Comparison of ENCODE assay signal across 1 cellular context in the genomic region with DNA sequence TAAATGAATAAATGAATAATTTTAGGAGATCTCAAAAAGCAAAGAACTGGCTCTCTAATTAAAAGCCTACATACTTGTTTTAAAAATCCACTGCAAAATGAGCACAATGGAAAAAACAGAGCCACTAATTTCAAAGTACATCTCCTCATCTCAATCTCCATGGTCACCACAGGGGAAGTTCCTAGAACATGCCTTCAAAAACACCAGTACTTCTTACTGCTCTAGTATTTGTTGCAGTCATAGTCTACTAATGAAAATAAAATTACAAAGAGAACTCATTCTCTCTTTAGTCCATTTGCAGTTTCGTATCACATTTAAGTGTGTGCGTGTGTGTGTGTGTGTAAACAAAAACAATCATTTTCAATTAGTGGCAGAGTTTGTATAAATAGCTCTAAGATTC.
TF ChIP-seq lines count a peak whose summit lies in the region.

No MANE protein-coding gene starts in this region.

TF ChIP-seq in endothelial cell of umbilical vein, 7 proteins besides CTCF, POLR2A, EP300 and RAD21 (continued from another document):
- TF ChIP-seq, protein P1, sequence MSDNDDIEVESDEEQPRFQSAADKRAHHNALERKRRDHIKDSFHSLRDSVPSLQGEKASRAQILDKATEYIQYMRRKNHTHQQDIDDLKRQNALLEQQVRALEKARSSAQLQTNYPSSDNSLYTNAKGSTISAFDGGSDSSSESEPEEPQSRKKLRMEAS (IDR thresholded peaks at IDR 0.05; ENCODE audit: insufficient read depth, insufficient read length), result no peak
- TF ChIP-seq POLR2AphosphoS5 (IDR thresholded peaks at IDR 0.05; ENCODE audit: insufficient read depth, low read depth, low read length), result no peak
- no peak for TF ChIP-seq MYC (IDR thresholded peaks at IDR 0.05; ENCODE audit: low read depth, low read length)
- TF ChIP-seq JUN (IDR thresholded peaks at IDR 0.05; ENCODE audit: borderline replicate concordance, insufficient read depth, insufficient read length, low read depth), result no peak
- no peak for TF ChIP-seq GATA2 (IDR thresholded peaks at IDR 0.05; ENCODE audit: insufficient read depth, insufficient read length, low read depth, low read length)
